ENCODE assay signal across 21 cellular contexts in genomic region chr3:42705962-42706585, GRCh38. TPM values are rescaled to one million over a fixed set of nuclear protein-coding genes. Genes with fewer than 3 reads are reported as not detected.
DNase-seq lines count a peak whose midpoint lies in the region; ATAC-seq, FAIRE-seq and TF ChIP-seq lines count a peak whose summit lies in the region.
"Had no signal": no experiment of that assay in that cellular context is flagged by ENCODE, and none has a peak within 500 bp of the region (broad histone marks: within the 10 kb centered on the region; RNA-seq: fewer than 3 reads in every experiment).

No MANE protein-coding gene starts in this region.

- H3K4me3 ChIP-seq in K562: no peak overlapping the region
- H3K4me3 ChIP-seq in right cardiac atrium (ENCODE audit: low read length): no peak overlapping the region
- no peak overlapping the region for H3K4me3 ChIP-seq in sigmoid colon

- peaks cover 5% of the 10 kb centered on the region for H3K9me1 ChIP-seq in K562 (ENCODE audit: control insufficient read depth, insufficient read depth, low read length)

- no peak overlapping the region for H3K4me2 ChIP-seq in K562 (ENCODE audit: insufficient read depth, low read length)

- H3K27ac ChIP-seq in K562 (ENCODE audit: extremely low read depth, low read depth, low read length) (no peak overlapping the region), right cardiac atrium (ENCODE audit: low read length) (peak overlapping the region; percentile 49), sigmoid colon (no peak overlapping the region)
- H3K27ac ChIP-seq: 22Rv1 had no signal

- H3K36me3 ChIP-seq in K562 (ENCODE audit: control insufficient read depth, insufficient read depth, low read length) (no peaks in the 10 kb centered on the region), sigmoid colon (no peaks in the 10 kb centered on the region)

- TF ChIP-seq RAD21 in K562 (CRISPR knock-in tag; conservative IDR thresholded peaks at IDR 0.05 in 1 of 2, IDR thresholded peaks at IDR 0.05 in 1 of 2): no peak

- no peak for ATAC-seq in K562
- no peak for ATAC-seq in right cardiac atrium
- no peak for ATAC-seq in activated T-cell treated with anti-CD3 and anti-CD28 coated beads, Interleukin-2, amount 50 U/mL, for 72 hours (replicated peaks in 1 of 2)
- ATAC-seq: HepG2, Panc1 had no signal

- no peak for TF ChIP-seq EP300 in K562 (IDR thresholded peaks at IDR 0.05; ENCODE audit: low read length)
- no peak for TF ChIP-seq EP300 in sigmoid colon (IDR thresholded peaks at IDR 0.05)

- H4K20me1 ChIP-seq in K562 (replicated peaks; ENCODE audit: control insufficient read depth, insufficient read depth, low read length): peaks cover 15% of the 10 kb centered on the region; the same call in 1 of the 2 replicates

- no peak for TF ChIP-seq POLR2A in K562 (conservative IDR thresholded peaks at IDR 0.05)
- TF ChIP-seq POLR2A in sigmoid colon (IDR thresholded peaks at IDR 0.05): no peak

- peaks cover 5% of the 10 kb centered on the region for H3K4me1 Mint-ChIP-seq in activated T-cell treated with anti-CD3 and anti-CD28 coated beads, Interleukin-2, amount 50 U/mL, for 72 hours (ENCODE audit: low read depth)

- no peak for TF ChIP-seq CTCF in K562 (IDR thresholded peaks at IDR 0.05 in 2 of 3, conservative IDR thresholded peaks at IDR 0.05 in 1 of 3; ENCODE audit: insufficient read depth in 2 of 3, low read depth in 1 of 3, low read length in 3 of 3)
- TF ChIP-seq CTCF in sigmoid colon (IDR thresholded peaks at IDR 0.05): no peak

- H3K4me1 ChIP-seq in K562 (replicated peaks in 1 of 2; ENCODE audit: control insufficient read depth in 2 of 2, insufficient read depth in 2 of 2, low read length in 2 of 2) (peaks cover 0 to 12% of the 10 kb centered on the region in 2 experiments; a peak in 1 of 5 replicates), right cardiac atrium (ENCODE audit: control insufficient read depth, insufficient read depth, low read length) (no peaks in the 10 kb centered on the region), sigmoid colon (no peaks in the 10 kb centered on the region)

- H3K9ac ChIP-seq in K562 (ENCODE audit: insufficient read depth in 1 of 2, low read depth in 2 of 2, low read length in 2 of 2): no peak overlapping the region

- POLR2A ChIA-PET in K562 (lab: Yijun Ruan, JAX): interaction anchor here (0.8 kb wide), 1 partner anchor 10 kb away, joined by 3 read pairs; no protein-coding TSS in a partner anchor

- no peaks in the 10 kb centered on the region for H3K9me3 Mint-ChIP-seq in activated T-cell treated with anti-CD3 and anti-CD28 coated beads, Interleukin-2, amount 50 U/mL, for 72 hours
- H3K9me3 Mint-ChIP-seq: CD8-positive, alpha-beta memory T cell had no signal

- no peaks in the 10 kb centered on the region for H3K36me3 Mint-ChIP-seq in activated T-cell treated with anti-CD3 and anti-CD28 coated beads, Interleukin-2, amount 50 U/mL, for 72 hours (ENCODE audit: insufficient read depth in 2 of 2)
- H3K36me3 Mint-ChIP-seq: CD8-positive, alpha-beta memory T cell had no signal

- H3K9me3 ChIP-seq in K562 (replicated peaks; ENCODE audit: control insufficient read depth, insufficient read depth, low read depth, low read length) (no peaks in the 10 kb centered on the region), right cardiac atrium (ENCODE audit: control insufficient read depth, low read length) (no peaks in the 10 kb centered on the region), sigmoid colon (no peaks in the 10 kb centered on the region)

- H3K79me2 ChIP-seq in K562 (ENCODE audit: control insufficient read depth, insufficient read depth, low read length): no peaks in the 10 kb centered on the region

- BruUV-seq in K562 (replicated peaks; lab: Mats Ljungman, UMichigan): no TSS peak

- H3K27me3 ChIP-seq in K562 (ENCODE audit: control insufficient read depth in 2 of 2, insufficient read depth in 2 of 2, low read length in 2 of 2): peaks cover 18 to 49% of the 10 kb centered on the region in 2 experiments; a peak in 4 of 5 replicates
- no peaks in the 10 kb centered on the region for H3K27me3 ChIP-seq in right cardiac atrium (ENCODE audit: control insufficient read depth, insufficient read depth)
- no peaks in the 10 kb centered on the region for H3K27me3 ChIP-seq in sigmoid colon

- no peak overlapping the region for H2AFZ ChIP-seq in K562 (ENCODE audit: low read depth, low read length)

- FAIRE-seq in K562 (lab: Jason Lieb, UNC): no peak
- FAIRE-seq: H1, HepG2 had no signal

- peaks cover 5% of the 10 kb centered on the region for H3K27me3 Mint-ChIP-seq in activated T-cell treated with anti-CD3 and anti-CD28 coated beads, Interleukin-2, amount 50 U/mL, for 72 hours (ENCODE audit: low read depth)

- H3K27ac Mint-ChIP-seq in activated T-cell treated with anti-CD3 and anti-CD28 coated beads, Interleukin-2, amount 50 U/mL, for 72 hours: no peak overlapping the region
- H3K27ac Mint-ChIP-seq: CD8-positive, alpha-beta memory T cell had no signal

- intact Hi-C loops in K562 (cut with micrococcal nuclease): no loop called here
- intact Hi-C loops in right cardiac atrium (cut with DNase I): no loop called here
- intact Hi-C loops in sigmoid colon (cut with DNase I): no loop called here

- peak; percentile 24 for DNase-seq in activated CD4-positive, CD25-positive, alpha-beta regulatory T cell treated with anti-CD3 and anti-CD28 coated beads, Interleukin-2, amount 50 U/mL, for 72 hours
- no peak for DNase-seq in activated CD4-positive, CD25-positive, alpha-beta regulatory T cell (lab: John Stamatoyannopoulos, UW)
- DNase-seq in K562 (ENCODE audit: extremely low read depth in 1 of 4, low spot score in 3 of 4): no peak
- peak in 1 of 3 donors; percentile 31 for DNase-seq in right cardiac atrium
- peak; percentile 41 for DNase-seq in sigmoid colon
- no peak for DNase-seq in SHP77 treated with DMSO at 0.1 percent for 48 hours (lab: John Stamatoyannopoulos, UW)
- DNase-seq in NCI-H748 treated with DMSO at 0.1 percent for 48 hours (lab: John Stamatoyannopoulos, UW): no peak
- DNase-seq in activated T-cell treated with anti-CD3 and anti-CD28 coated beads, Interleukin-2, amount 50 U/mL, for 72 hours: no peak
- DNase-seq: CD8-positive, alpha-beta memory T cell; GF-D8; Karpas-422; MM.1S; NCI-H1930; NCI-H2171; NCI-H446 treated with DMSO at 0.1 percent for 48 hours; NCI-H82 had no signal

- in situ Hi-C loops in K562 (cut with MboI): no loop called here

- CTCF ChIA-PET in K562 (lab: Yijun Ruan, JAX; ENCODE audit: low intra/inter-chr PET ratio): no interaction called here

- WGBS in K562 (ENCODE audit: insufficient coverage, low coverage, missing lambda C conversion rate): 3% methylated on average over 10 of the region's 10 CpGs
- 64% methylated on average over 10 of the region's 10 CpGs for WGBS in right cardiac atrium
- WGBS in sigmoid colon, 2 donors: 69 to 79% methylated on average over 10 of the region's 10 CpGs

- no peak overlapping the region for H3K4me3 Mint-ChIP-seq in activated T-cell treated with anti-CD3 and anti-CD28 coated beads, Interleukin-2, amount 50 U/mL, for 72 hours
- H3K4me3 Mint-ChIP-seq: CD8-positive, alpha-beta memory T cell had no signal

RNA-seq across cellular contexts. Expression of gene HHATL, which starts 3.5 kb away (rescaled TPM):
- total RNA-seq in K562 (2011; cell fraction: chromatin; rRNA removed; ENCODE audit: low replicate concordance): not detected in 2 replicates
- not detected in 2 replicates for total RNA-seq in K562 (2011; cell fraction: nucleolus; rRNA removed)
- not detected in 2 replicates for total RNA-seq in K562 (2011; cell fraction: nucleoplasm; rRNA removed)
- total RNA-seq in K562 (2014; rRNA removed) (not detected in 2 replicates), K562 (2014; rRNA removed; fragmentation: Illumina TruSeq; extraction: Trizol) (not detected in 2 replicates), K562 (2015; rRNA removed; fragmentation: Illumina TruSeq; extraction: Trizol) (not detected in 2 replicates), K562 (2021) (not detected in 2 replicates), right cardiac atrium (100 to 1,000 TPM; 480 to 768 (median 570) TPM), sigmoid colon (not detected)
- polyA plus RNA-seq in K562 (2011; rRNA removed) (not detected in 2 replicates), K562 (2014; fragmentation: Illumina TruSeq; extraction: Trizol) (not detected in 2 replicates), K562 (2014; fragmentation: Nextera tagmentation; extraction: Ambion mirVana) (not detected), K562 (2014; rRNA removed) (not detected in 2 replicates), right cardiac atrium (622 TPM), sigmoid colon (1 to 10 TPM in 1 of 3 donors, under 1 TPM in 1, not detected in 1; 0.31 to 1.4 TPM)
- polyA plus RNA-seq in K562 (2011; cell fraction: cytosol; rRNA removed): not detected in 2 replicates
- polyA plus RNA-seq in K562 (2011; cell fraction: nucleus; rRNA removed): not detected in 2 replicates
- polyA plus RNA-seq in K562 (2012): not detected in 2 replicates
- polyA minus RNA-seq in K562 (2011; rRNA and poly(A)+ RNA removed): not detected in 2 replicates
- polyA minus RNA-seq in K562 (2011; cell fraction: cytosol; rRNA and poly(A)+ RNA removed): not detected in 2 replicates
- not detected in 2 replicates for polyA minus RNA-seq in K562 (2011; cell fraction: nucleus; rRNA and poly(A)+ RNA removed)
- total RNA-seq in activated T-cell treated with anti-CD3 and anti-CD28 coated beads, Interleukin-2, amount 50 U/mL, for 72 hours: not detected
- total RNA-seq: CD8-positive, alpha-beta memory T cell; H1; HepG2 had no signal
- polyA plus RNA-seq: BJ; CD8-positive, alpha-beta memory T cell had no signal

RNA-seq across cellular contexts. Expression of gene KLHL40, which starts 20.7 kb away (rescaled TPM):
- not detected in 2 replicates for total RNA-seq in K562 (2011; cell fraction: chromatin; rRNA removed; ENCODE audit: low replicate concordance)
- total RNA-seq in K562 (2011; cell fraction: nucleolus; rRNA removed): not detected in 2 replicates
- not detected in 2 replicates for total RNA-seq in K562 (2011; cell fraction: nucleoplasm; rRNA removed)
- total RNA-seq in K562 (2014; rRNA removed): not detected in 2 replicates
- not detected in 2 replicates for total RNA-seq in K562 (2014; rRNA removed; fragmentation: Illumina TruSeq; extraction: Trizol)
- not detected in 2 replicates for total RNA-seq in K562 (2015; rRNA removed; fragmentation: Illumina TruSeq; extraction: Trizol)
- total RNA-seq in K562 (2021): not detected in 2 replicates
- polyA plus RNA-seq in K562 (2011; rRNA removed): not detected in 2 replicates
- not detected in 2 replicates for polyA plus RNA-seq in K562 (2011; cell fraction: cytosol; rRNA removed)
- polyA plus RNA-seq in K562 (2011; cell fraction: nucleus; rRNA removed): not detected in 2 replicates
- not detected in 2 replicates for polyA plus RNA-seq in K562 (2012)
- polyA plus RNA-seq in K562 (2014; fragmentation: Illumina TruSeq; extraction: Trizol): not detected in 2 replicates
- polyA plus RNA-seq in K562 (2014; fragmentation: Nextera tagmentation; extraction: Ambion mirVana): not detected
- polyA plus RNA-seq in K562 (2014; rRNA removed): not detected in 2 replicates
- not detected in 2 replicates for polyA minus RNA-seq in K562 (2011; rRNA and poly(A)+ RNA removed)
- polyA minus RNA-seq in K562 (2011; cell fraction: cytosol; rRNA and poly(A)+ RNA removed): not detected in 2 replicates
- polyA minus RNA-seq in K562 (2011; cell fraction: nucleus; rRNA and poly(A)+ RNA removed): not detected in 2 replicates
- 1 to 10 TPM in 1 of 4 donors, under 1 TPM in 3; 0.09 to 1.6 (median 0.40) TPM for total RNA-seq in right cardiac atrium
- polyA plus RNA-seq in right cardiac atrium: 0.29 TPM
- under 1 TPM in 1 of 4 donors, not detected in 3; under 0.01 TPM for total RNA-seq in sigmoid colon
- not detected for polyA plus RNA-seq in sigmoid colon
- total RNA-seq in activated T-cell treated with anti-CD3 and anti-CD28 coated beads, Interleukin-2, amount 50 U/mL, for 72 hours: not detected
- total RNA-seq: CD8-positive, alpha-beta memory T cell; H1; HepG2 had no signal
- polyA plus RNA-seq: BJ; CD8-positive, alpha-beta memory T cell; HepG2 had no signal

RNA-seq across cellular contexts. Expression of gene ZBTB47, which starts 52.6 kb away (rescaled TPM):
- total RNA-seq in K562 (2011; cell fraction: chromatin; rRNA removed; ENCODE audit: low replicate concordance): 2.9 and 11.3 TPM in 2 replicates
- total RNA-seq in K562 (2011; cell fraction: nucleolus; rRNA removed): 7.5 and 7.8 TPM in 2 replicates
- total RNA-seq in K562 (2011; cell fraction: nucleoplasm; rRNA removed): 5.3 and 5.7 TPM in 2 replicates
- total RNA-seq in K562 (2014; rRNA removed): 3.4 and 5.0 TPM in 2 replicates
- total RNA-seq in K562 (2014; rRNA removed; fragmentation: Illumina TruSeq; extraction: Trizol): 0.45 and 0.58 TPM in 2 replicates
- 1.8 and 1.9 TPM in 2 replicates for total RNA-seq in K562 (2015; rRNA removed; fragmentation: Illumina TruSeq; extraction: Trizol)
- 2.9 and 4.6 TPM in 2 replicates for total RNA-seq in K562 (2021)
- 1.7 and 2.2 TPM in 2 replicates for polyA plus RNA-seq in K562 (2011; rRNA removed)
- 1.8 and 3.3 TPM in 2 replicates for polyA plus RNA-seq in K562 (2011; cell fraction: cytosol; rRNA removed)
- polyA plus RNA-seq in K562 (2011; cell fraction: nucleus; rRNA removed): 4.4 and 8.8 TPM in 2 replicates
- polyA plus RNA-seq in K562 (2012): 1.8 and 2.8 TPM in 2 replicates
- 1.6 and 2.3 TPM in 2 replicates for polyA plus RNA-seq in K562 (2014; fragmentation: Illumina TruSeq; extraction: Trizol)
- under 1 TPM in 1 of 2 experiments, not detected in 1; 0.11 TPM for polyA plus RNA-seq in K562 (2014; fragmentation: Nextera tagmentation; extraction: Ambion mirVana)
- polyA plus RNA-seq in K562 (2014; rRNA removed): 2.7 and 2.9 TPM in 2 replicates
- 1.8 and 2.8 TPM in 2 replicates for polyA minus RNA-seq in K562 (2011; rRNA and poly(A)+ RNA removed)
- polyA minus RNA-seq in K562 (2011; cell fraction: cytosol; rRNA and poly(A)+ RNA removed): 2.0 and 2.1 TPM in 2 replicates
- polyA minus RNA-seq in K562 (2011; cell fraction: nucleus; rRNA and poly(A)+ RNA removed): 5.9 and 7.1 TPM in 2 replicates
- 100 to 1,000 TPM; 100 to 141 (median 118) TPM for total RNA-seq in right cardiac atrium
- polyA plus RNA-seq in right cardiac atrium: 99.5 TPM
- 10 to 100 TPM; 34.9 to 74.8 (median 56.9) TPM for total RNA-seq in sigmoid colon
- polyA plus RNA-seq in sigmoid colon: 10 to 100 TPM in 1 of 3 donors, 1 to 10 TPM in 2; 6.2 to 21.0 (median 9.5) TPM
- total RNA-seq in activated T-cell treated with anti-CD3 and anti-CD28 coated beads, Interleukin-2, amount 50 U/mL, for 72 hours: under 1 TPM; 0.55 to 0.69 TPM
- polyA plus RNA-seq: CD8-positive, alpha-beta memory T cell had no signal

Comparison
In these comparisons a context has a peak if more than half of its experiments do, and no peak if none do; other contexts are left out.
1. DNase-seq: peak in activated CD4-positive, CD25-positive, alpha-beta regulatory T cell treated with anti-CD3 and anti-CD28 coated beads, Interleukin-2, amount 50 U/mL, for 72 hours (single experiment) and sigmoid colon (single experiment); none in activated CD4-positive, CD25-positive, alpha-beta regulatory T cell (0 of 4), K562 (0 of 4), SHP77 treated with DMSO at 0.1 percent for 48 hours (single experiment), NCI-H748 treated with DMSO at 0.1 percent for 48 hours (single experiment) and activated T-cell treated with anti-CD3 and anti-CD28 coated beads, Interleukin-2, amount 50 U/mL, for 72 hours (0 of 2).
2. RNA of gene HHATL, which starts 3.5 kb away (total RNA-seq): 480 to 768 TPM in right cardiac atrium; not detected in sigmoid colon, not detected in activated T-cell treated with anti-CD3 and anti-CD28 coated beads, Interleukin-2, amount 50 U/mL, for 72 hours and not detected in K562; every median in the first group is over 100 times any median in the second.